Comparison of ENCODE assay signal across 1 cellular context in the genomic region with DNA sequence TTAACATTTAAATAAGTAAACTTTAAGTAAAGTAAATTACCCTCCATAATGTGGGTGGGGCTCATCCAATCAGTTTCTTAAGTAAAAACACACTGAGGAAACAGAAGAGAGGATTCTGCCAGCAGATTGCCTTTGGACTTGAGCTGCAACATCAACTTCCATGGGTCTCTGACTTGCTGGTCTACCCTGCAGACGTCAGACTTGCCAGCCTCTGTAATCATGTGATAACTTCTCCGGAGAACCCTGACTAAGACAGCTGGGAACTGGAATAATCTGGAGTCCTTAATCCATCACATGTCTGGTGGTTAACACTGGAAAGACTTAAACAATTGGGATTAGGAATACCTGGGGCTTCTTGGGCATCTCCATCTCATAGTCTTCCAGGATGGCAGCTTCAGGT.
A peak's percentile ranks its signal among the peaks of the same experiment; 100 is the strongest.
TF ChIP-seq lines count a peak whose summit lies in the region.

No MANE protein-coding gene starts in this region.

TF ChIP-seq in K562, 482 proteins besides CTCF, POLR2A, EP300 and RAD21 (continued from another document and continues in another):
- TF ChIP-seq, protein P1, sequence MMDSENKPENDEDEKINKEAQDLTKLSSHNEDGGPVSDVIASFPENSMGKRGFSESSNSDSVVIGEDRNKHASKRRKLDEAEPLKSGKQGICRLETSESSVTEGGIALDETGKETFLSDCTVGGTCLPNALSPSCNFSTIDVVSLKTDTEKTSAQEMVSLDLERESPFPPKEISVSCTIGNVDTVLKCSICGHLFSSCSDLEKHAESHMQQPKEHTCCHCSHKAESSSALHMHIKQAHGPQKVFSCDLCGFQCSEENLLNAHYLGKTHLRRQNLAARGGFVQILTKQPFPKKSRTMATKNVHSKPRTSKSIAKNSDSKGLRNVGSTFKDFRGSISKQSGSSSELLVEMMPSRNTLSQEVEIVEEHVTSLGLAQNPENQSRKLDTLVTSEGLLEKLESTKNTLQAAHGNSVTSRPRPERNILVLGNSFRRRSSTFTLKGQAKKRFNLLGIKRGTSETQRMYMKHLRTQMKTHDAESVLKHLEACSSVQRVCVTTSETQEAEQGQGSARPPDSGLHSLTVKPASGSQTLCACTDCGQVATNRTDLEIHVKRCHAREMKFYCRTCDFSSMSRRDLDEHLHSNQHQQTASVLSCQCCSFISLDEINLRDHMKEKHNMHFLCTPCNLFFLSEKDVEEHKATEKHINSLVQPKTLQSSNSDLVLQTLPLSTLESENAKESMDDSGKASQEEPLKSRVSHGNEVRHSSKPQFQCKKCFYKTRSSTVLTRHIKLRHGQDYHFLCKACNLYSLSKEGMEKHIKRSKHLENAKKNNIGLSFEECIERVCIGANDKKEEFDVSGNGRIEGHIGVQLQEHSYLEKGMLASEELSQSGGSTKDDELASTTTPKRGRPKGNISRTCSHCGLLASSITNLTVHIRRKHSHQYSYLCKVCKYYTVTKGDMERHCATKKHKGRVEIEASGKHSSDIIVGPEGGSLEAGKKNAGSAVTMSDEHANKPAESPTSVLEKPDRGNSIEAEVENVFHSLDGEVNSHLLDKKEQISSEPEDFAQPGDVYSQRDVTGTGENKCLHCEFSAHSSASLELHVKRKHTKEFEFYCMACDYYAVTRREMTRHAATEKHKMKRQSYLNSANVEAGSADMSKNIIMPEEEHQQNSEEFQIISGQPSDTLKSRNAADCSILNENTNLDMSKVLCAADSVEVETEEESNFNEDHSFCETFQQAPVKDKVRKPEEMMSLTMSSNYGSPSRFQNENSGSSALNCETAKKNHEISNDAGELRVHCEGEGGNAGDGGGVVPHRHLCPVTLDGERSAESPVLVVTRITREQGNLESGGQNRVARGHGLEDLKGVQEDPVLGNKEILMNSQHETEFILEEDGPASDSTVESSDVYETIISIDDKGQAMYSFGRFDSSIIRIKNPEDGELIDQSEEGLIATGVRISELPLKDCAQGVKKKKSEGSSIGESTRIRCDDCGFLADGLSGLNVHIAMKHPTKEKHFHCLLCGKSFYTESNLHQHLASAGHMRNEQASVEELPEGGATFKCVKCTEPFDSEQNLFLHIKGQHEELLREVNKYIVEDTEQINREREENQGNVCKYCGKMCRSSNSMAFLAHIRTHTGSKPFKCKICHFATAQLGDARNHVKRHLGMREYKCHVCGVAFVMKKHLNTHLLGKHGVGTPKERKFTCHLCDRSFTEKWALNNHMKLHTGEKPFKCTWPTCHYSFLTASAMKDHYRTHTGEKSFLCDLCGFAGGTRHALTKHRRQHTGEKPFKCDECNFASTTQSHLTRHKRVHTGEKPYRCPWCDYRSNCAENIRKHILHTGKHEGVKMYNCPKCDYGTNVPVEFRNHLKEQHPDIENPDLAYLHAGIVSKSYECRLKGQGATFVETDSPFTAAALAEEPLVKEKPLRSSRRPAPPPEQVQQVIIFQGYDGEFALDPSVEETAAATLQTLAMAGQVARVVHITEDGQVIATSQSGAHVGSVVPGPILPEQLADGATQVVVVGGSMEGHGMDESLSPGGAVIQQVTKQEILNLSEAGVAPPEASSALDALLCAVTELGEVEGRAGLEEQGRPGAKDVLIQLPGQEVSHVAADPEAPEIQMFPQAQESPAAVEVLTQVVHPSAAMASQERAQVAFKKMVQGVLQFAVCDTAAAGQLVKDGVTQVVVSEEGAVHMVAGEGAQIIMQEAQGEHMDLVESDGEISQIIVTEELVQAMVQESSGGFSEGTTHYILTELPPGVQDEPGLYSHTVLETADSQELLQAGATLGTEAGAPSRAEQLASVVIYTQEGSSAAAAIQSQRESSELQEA (IDR thresholded peaks at IDR 0.05; ENCODE audit: low read depth), result no peak
- TF ChIP-seq, protein P2, sequence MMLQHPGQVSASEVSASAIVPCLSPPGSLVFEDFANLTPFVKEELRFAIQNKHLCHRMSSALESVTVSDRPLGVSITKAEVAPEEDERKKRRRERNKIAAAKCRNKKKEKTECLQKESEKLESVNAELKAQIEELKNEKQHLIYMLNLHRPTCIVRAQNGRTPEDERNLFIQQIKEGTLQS (IDR thresholded peaks at IDR 0.05), result no peak
- TF ChIP-seq, protein P2 (CRISPR knock-in tag; conservative IDR thresholded peaks at IDR 0.05), result no peak
- TF ChIP-seq, protein P3, sequence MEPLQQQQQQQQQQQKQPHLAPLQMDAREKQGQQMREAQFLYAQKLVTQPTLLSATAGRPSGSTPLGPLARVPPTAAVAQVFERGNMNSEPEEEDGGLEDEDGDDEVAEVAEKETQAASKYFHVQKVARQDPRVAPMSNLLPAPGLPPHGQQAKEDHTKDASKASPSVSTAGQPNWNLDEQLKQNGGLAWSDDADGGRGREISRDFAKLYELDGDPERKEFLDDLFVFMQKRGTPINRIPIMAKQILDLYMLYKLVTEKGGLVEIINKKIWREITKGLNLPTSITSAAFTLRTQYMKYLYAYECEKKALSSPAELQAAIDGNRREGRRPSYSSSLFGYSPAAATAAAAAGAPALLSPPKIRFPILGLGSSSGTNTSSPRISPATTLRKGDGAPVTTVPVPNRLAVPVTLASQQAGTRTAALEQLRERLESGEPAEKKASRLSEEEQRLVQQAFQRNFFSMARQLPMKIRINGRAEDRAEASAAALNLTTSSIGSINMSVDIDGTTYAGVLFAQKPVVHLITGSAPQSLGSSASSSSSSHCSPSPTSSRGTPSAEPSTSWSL (CRISPR knock-in tag; IDR thresholded peaks at IDR 0.05; ENCODE audit: borderline replicate concordance), result no peak
- no peak for TF ChIP-seq BRF1 (IDR thresholded peaks at IDR 0.05; ENCODE audit: borderline replicate concordance, extremely low read depth, insufficient read length)
- no peak for TF ChIP-seq RB1 (IDR thresholded peaks at IDR 0.05; ENCODE audit: low read depth)
- TF ChIP-seq, protein P4, sequence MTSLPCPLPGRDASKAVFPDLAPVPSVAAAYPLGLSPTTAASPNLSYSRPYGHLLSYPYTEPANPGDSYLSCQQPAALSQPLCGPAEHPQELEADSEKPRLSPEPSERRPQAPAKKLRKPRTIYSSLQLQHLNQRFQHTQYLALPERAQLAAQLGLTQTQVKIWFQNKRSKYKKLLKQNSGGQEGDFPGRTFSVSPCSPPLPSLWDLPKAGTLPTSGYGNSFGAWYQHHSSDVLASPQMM (CRISPR knock-in tag; IDR thresholded peaks at IDR 0.05), result no peak
- TF ChIP-seq, protein P5, sequence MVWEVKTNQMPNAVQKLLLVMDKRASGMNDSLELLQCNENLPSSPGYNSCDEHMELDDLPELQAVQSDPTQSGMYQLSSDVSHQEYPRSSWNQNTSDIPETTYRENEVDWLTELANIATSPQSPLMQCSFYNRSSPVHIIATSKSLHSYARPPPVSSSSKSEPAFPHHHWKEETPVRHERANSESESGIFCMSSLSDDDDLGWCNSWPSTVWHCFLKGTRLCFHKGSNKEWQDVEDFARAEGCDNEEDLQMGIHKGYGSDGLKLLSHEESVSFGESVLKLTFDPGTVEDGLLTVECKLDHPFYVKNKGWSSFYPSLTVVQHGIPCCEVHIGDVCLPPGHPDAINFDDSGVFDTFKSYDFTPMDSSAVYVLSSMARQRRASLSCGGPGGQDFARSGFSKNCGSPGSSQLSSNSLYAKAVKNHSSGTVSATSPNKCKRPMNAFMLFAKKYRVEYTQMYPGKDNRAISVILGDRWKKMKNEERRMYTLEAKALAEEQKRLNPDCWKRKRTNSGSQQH (CRISPR knock-in tag; IDR thresholded peaks at IDR 0.05), result no peak
- no peak for TF ChIP-seq YY1 (IDR thresholded peaks at IDR 0.05; ENCODE audit: borderline replicate concordance in 1 of 3, control insufficient read depth in 1 of 3, extremely low read depth in 1 of 3, insufficient read depth in 3 of 3, insufficient read length in 1 of 3, insufficient replicate concordance in 2 of 3, low read depth in 1 of 3, low read length in 2 of 3)
- 0 out of 2 replicates have a peak, but pooled peaks have one; percentile 26 for TF ChIP-seq ATF7 (IDR thresholded peaks at IDR 0.05)
- TF ChIP-seq, protein P6, sequence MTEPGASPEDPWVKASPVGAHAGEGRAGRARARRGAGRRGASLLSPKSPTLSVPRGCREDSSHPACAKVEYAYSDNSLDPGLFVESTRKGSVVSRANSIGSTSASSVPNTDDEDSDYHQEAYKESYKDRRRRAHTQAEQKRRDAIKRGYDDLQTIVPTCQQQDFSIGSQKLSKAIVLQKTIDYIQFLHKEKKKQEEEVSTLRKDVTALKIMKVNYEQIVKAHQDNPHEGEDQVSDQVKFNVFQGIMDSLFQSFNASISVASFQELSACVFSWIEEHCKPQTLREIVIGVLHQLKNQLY (CRISPR knock-in tag; conservative IDR thresholded peaks at IDR 0.05), result no peak
- no peak for TF ChIP-seq RBM34 (IDR thresholded peaks at IDR 0.05; ENCODE audit: borderline replicate concordance, insufficient read depth, low read length)
- no peak for TF ChIP-seq ZFP36 (IDR thresholded peaks at IDR 0.05; ENCODE audit: low read depth, low read length, partially characterized antibody)
- no peak for TF ChIP-seq OTX1 (CRISPR knock-in tag; IDR thresholded peaks at IDR 0.05)
- TF ChIP-seq, protein P7, sequence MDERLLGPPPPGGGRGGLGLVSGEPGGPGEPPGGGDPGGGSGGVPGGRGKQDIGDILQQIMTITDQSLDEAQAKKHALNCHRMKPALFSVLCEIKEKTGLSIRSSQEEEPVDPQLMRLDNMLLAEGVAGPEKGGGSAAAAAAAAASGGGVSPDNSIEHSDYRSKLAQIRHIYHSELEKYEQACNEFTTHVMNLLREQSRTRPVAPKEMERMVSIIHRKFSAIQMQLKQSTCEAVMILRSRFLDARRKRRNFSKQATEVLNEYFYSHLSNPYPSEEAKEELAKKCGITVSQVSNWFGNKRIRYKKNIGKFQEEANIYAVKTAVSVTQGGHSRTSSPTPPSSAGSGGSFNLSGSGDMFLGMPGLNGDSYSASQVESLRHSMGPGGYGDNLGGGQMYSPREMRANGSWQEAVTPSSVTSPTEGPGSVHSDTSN (CRISPR knock-in tag; IDR thresholded peaks at IDR 0.05; ENCODE audit: low read depth), result no peak
- TF ChIP-seq, protein P7 (tag; conservative IDR thresholded peaks at IDR 0.05; ENCODE audit: low read depth), result no peak
- TF ChIP-seq ZSCAN32 (CRISPR knock-in tag; IDR thresholded peaks at IDR 0.05), result no peak
- TF ChIP-seq BMI1 (IDR thresholded peaks at IDR 0.05; ENCODE audit: low read length), result no peak
- TF ChIP-seq, protein P8, sequence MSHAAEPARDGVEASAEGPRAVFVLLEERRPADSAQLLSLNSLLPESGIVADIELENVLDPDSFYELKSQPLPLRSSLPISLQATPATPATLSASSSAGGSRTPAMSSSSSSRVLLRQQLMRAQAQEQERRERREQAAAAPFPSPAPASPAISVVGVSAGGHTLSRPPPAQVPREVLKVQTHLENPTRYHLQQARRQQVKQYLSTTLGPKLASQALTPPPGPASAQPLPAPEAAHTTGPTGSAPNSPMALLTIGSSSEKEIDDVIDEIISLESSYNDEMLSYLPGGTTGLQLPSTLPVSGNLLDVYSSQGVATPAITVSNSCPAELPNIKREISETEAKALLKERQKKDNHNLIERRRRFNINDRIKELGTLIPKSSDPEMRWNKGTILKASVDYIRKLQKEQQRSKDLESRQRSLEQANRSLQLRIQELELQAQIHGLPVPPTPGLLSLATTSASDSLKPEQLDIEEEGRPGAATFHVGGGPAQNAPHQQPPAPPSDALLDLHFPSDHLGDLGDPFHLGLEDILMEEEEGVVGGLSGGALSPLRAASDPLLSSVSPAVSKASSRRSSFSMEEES (CRISPR knock-in tag; IDR thresholded peaks at IDR 0.05), result peak; percentile 79
- TF ChIP-seq ZNF12 (CRISPR knock-in tag; IDR thresholded peaks at IDR 0.05), result no peak
- no peak for TF ChIP-seq CBX8 (IDR thresholded peaks at IDR 0.05; ENCODE audit: borderline replicate concordance, extremely low read depth, low read depth, low read length, poor library complexity, severe bottlenecking)
- no peak for TF ChIP-seq ZNF146 (CRISPR knock-in tag; IDR thresholded peaks at IDR 0.05; ENCODE audit: unreplicated experiment)
- no peak for TF ChIP-seq ZNF830 (CRISPR knock-in tag; IDR thresholded peaks at IDR 0.05)
- TF ChIP-seq ZNF589 (CRISPR knock-in tag; IDR thresholded peaks at IDR 0.05; ENCODE audit: low read depth), result no peak
- TF ChIP-seq NFYB (IDR thresholded peaks at IDR 0.05; ENCODE audit: extremely low read depth, insufficient read length), result no peak
- no peak for TF ChIP-seq HNRNPK (IDR thresholded peaks at IDR 0.05; ENCODE audit: low read depth, low read length, poor library complexity, severe bottlenecking)
- no peak for TF ChIP-seq DNMT1 (IDR thresholded peaks at IDR 0.05)
- TF ChIP-seq, protein P9, sequence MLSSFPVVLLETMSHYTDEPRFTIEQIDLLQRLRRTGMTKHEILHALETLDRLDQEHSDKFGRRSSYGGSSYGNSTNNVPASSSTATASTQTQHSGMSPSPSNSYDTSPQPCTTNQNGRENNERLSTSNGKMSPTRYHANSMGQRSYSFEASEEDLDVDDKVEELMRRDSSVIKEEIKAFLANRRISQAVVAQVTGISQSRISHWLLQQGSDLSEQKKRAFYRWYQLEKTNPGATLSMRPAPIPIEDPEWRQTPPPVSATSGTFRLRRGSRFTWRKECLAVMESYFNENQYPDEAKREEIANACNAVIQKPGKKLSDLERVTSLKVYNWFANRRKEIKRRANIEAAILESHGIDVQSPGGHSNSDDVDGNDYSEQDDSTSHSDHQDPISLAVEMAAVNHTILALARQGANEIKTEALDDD (IDR thresholded peaks at IDR 0.05), result 0 out of 2 replicates have a peak, but pooled peaks have one; percentile 18
- TF ChIP-seq CEBPB (tag; IDR thresholded peaks at IDR 0.05), result no peak
- TF ChIP-seq MEIS2 (IDR thresholded peaks at IDR 0.05; ENCODE audit: partially characterized antibody), result peak; percentile 23
- TF ChIP-seq, protein P10, sequence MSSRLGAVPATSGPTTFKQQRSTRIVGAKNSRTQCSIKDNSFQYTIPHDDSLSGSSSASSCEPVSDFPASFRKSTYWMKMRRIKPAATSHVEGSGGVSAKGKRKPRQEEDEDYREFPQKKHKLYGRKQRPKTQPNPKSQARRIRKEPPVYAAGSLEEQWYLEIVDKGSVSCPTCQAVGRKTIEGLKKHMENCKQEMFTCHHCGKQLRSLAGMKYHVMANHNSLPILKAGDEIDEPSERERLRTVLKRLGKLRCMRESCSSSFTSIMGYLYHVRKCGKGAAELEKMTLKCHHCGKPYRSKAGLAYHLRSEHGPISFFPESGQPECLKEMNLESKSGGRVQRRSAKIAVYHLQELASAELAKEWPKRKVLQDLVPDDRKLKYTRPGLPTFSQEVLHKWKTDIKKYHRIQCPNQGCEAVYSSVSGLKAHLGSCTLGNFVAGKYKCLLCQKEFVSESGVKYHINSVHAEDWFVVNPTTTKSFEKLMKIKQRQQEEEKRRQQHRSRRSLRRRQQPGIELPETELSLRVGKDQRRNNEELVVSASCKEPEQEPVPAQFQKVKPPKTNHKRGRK (tag; IDR thresholded peaks at IDR 0.05), result no peak
